1 cellular context compared by ENCODE assay signal in the genomic region with DNA sequence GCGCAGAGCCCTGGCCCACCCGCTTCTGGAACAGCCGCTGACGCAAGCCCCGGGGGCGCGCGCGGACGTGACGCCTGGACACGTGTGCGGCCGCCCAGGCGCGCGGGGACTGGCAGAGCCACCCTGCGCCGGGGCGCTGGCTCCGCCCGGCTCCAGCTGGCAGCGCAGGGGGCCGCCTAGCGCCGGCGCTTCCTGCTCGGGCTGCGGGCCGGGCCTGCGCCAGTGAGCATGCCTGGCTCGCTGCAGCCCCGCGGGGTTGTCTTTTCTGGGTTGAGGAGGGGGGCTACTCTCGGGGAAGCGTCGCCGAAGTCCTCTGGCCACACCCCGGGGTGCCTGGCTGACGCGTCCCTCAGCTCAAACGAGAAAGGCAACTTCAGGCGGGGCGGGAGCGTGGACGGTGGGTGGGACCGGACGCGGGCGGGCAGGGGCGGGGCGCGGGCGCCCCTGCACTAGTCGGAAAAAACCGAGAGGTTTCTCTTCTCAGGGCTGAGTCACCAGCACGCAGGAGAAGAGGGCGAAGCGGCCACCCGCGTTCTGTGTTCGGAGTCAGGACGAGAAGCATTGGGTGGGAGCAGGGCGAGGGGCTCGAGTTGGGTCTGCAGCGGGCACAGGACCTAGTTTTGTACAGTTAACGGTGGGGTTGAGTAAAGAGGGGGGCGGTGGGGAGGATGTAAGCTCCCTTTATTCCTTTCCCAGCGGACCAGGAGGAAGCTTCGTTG.
TF ChIP-seq lines count a peak whose summit lies in the region.

A gene with protein sequence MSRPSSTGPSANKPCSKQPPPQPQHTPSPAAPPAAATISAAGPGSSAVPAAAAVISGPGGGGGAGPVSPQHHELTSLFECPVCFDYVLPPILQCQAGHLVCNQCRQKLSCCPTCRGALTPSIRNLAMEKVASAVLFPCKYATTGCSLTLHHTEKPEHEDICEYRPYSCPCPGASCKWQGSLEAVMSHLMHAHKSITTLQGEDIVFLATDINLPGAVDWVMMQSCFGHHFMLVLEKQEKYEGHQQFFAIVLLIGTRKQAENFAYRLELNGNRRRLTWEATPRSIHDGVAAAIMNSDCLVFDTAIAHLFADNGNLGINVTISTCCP (minus strand): TSS at position 48 of the 719 bp plus-strand sequence. CDS start 320 bp downstream, outside the sequence.

TF ChIP-seq in HepG2, 621 proteins besides CTCF, POLR2A, EP300 and RAD21 (continued from another document and continues in another):
- TF ChIP-seq, protein P1, sequence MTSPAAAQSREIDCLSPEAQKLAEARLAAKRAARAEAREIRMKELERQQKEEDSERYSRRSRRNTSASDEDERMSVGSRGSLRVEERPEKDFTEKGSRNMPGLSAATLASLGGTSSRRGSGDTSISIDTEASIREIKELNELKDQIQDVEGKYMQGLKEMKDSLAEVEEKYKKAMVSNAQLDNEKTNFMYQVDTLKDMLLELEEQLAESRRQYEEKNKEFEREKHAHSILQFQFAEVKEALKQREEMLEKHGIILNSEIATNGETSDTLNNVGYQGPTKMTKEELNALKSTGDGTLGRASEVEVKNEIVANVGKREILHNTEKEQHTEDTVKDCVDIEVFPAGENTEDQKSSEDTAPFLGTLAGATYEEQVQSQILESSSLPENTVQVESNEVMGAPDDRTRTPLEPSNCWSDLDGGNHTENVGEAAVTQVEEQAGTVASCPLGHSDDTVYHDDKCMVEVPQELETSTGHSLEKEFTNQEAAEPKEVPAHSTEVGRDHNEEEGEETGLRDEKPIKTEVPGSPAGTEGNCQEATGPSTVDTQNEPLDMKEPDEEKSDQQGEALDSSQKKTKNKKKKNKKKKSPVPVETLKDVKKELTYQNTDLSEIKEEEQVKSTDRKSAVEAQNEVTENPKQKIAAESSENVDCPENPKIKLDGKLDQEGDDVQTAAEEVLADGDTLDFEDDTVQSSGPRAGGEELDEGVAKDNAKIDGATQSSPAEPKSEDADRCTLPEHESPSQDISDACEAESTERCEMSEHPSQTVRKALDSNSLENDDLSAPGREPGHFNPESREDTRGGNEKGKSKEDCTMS (CRISPR knock-in tag; conservative IDR thresholded peaks at IDR 0.05) = no peak
- TF ChIP-seq, protein P2, sequence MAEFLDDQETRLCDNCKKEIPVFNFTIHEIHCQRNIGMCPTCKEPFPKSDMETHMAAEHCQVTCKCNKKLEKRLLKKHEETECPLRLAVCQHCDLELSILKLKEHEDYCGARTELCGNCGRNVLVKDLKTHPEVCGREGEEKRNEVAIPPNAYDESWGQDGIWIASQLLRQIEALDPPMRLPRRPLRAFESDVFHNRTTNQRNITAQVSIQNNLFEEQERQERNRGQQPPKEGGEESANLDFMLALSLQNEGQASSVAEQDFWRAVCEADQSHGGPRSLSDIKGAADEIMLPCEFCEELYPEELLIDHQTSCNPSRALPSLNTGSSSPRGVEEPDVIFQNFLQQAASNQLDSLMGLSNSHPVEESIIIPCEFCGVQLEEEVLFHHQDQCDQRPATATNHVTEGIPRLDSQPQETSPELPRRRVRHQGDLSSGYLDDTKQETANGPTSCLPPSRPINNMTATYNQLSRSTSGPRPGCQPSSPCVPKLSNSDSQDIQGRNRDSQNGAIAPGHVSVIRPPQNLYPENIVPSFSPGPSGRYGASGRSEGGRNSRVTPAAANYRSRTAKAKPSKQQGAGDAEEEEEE (CRISPR knock-in tag; IDR thresholded peaks at IDR 0.05; ENCODE audit: borderline replicate concordance) = no peak
- TF ChIP-seq, protein P3, sequence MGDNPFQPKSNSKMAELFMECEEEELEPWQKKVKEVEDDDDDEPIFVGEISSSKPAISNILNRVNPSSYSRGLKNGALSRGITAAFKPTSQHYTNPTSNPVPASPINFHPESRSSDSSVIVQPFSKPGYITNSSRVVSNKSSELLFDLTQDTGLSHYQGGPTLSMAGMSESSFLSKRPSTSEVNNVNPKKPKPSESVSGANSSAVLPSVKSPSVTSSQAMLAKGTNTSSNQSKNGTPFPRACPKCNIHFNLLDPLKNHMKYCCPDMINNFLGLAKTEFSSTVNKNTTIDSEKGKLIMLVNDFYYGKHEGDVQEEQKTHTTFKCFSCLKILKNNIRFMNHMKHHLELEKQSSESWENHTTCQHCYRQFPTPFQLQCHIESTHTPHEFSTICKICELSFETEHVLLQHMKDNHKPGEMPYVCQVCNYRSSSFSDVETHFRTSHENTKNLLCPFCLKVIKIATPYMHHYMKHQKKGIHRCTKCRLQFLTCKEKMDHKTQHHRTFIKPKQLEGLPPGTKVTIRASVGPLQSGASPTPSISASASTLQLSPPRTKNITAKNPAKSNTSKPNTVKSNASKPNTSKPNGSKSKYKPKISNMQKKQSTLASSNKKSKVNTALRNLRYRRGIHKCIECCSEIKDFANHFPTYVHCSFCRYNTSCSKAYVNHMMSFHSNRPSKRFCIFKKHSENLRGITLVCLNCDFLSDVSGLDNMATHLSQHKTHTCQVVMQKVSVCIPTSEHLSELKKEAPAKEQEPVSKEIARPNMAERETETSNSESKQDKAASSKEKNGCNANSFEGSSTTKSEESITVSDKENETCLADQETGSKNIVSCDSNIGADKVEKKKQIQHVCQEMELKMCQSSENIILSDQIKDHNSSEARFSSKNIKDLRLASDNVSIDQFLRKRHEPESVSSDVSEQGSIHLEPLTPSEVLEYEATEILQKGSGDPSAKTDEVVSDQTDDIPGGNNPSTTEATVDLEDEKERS (CRISPR knock-in tag; IDR thresholded peaks at IDR 0.05) = peak; percentile 71; the same call in 1 of the 2 replicates
- TF ChIP-seq PCBP1 (IDR thresholded peaks at IDR 0.05; ENCODE audit: borderline replicate concordance, low read depth, low read length) (0 out of 2 replicates have a peak, but pooled peaks have one; percentile 57), SRSF1 (optimal IDR thresholded peaks at IDR 0.05; ENCODE audit: low read depth, low read length) (peak; percentile 94), POLR2G (IDR thresholded peaks at IDR 0.05; ENCODE audit: low read depth, low read length) (peak; percentile 95), ZNF605 (CRISPR knock-in tag; IDR thresholded peaks at IDR 0.05) (peak; percentile 71; the same call in 1 of the 2 replicates), ZFX (CRISPR knock-in tag; IDR thresholded peaks at IDR 0.05; ENCODE audit: low read depth) (peak; percentile 67), MAF1 (CRISPR knock-in tag; IDR thresholded peaks at IDR 0.05; ENCODE audit: borderline replicate concordance) (peak; percentile 46; the same call in 1 of the 2 replicates), FOSL2 (CRISPR knock-in tag; IDR thresholded peaks at IDR 0.05) (peak; percentile 93), ZNF776 (CRISPR knock-in tag; IDR thresholded peaks at IDR 0.05) (peak; percentile 91), ZMAT3 (CRISPR knock-in tag; conservative IDR thresholded peaks at IDR 0.05) (peak; percentile 80), ZNF451 (CRISPR knock-in tag; IDR thresholded peaks at IDR 0.05) (no peak; the same call in 1 of the 2 replicates), MIER3 (CRISPR knock-in tag; IDR thresholded peaks at IDR 0.05; ENCODE audit: borderline replicate concordance) (0 out of 2 replicates have a peak, but pooled peaks have one; percentile 29), ZNF253 (CRISPR knock-in tag; IDR thresholded peaks at IDR 0.05; ENCODE audit: borderline replicate concordance) (peak; percentile 77; the same call in 1 of the 2 replicates)
- TF ChIP-seq, protein P4, sequence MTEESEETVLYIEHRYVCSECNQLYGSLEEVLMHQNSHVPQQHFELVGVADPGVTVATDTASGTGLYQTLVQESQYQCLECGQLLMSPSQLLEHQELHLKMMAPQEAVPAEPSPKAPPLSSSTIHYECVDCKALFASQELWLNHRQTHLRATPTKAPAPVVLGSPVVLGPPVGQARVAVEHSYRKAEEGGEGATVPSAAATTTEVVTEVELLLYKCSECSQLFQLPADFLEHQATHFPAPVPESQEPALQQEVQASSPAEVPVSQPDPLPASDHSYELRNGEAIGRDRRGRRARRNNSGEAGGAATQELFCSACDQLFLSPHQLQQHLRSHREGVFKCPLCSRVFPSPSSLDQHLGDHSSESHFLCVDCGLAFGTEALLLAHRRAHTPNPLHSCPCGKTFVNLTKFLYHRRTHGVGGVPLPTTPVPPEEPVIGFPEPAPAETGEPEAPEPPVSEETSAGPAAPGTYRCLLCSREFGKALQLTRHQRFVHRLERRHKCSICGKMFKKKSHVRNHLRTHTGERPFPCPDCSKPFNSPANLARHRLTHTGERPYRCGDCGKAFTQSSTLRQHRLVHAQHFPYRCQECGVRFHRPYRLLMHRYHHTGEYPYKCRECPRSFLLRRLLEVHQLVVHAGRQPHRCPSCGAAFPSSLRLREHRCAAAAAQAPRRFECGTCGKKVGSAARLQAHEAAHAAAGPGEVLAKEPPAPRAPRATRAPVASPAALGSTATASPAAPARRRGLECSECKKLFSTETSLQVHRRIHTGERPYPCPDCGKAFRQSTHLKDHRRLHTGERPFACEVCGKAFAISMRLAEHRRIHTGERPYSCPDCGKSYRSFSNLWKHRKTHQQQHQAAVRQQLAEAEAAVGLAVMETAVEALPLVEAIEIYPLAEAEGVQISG (CRISPR knock-in tag; IDR thresholded peaks at IDR 0.05) = peak; percentile 44
- TF ChIP-seq, protein P5, sequence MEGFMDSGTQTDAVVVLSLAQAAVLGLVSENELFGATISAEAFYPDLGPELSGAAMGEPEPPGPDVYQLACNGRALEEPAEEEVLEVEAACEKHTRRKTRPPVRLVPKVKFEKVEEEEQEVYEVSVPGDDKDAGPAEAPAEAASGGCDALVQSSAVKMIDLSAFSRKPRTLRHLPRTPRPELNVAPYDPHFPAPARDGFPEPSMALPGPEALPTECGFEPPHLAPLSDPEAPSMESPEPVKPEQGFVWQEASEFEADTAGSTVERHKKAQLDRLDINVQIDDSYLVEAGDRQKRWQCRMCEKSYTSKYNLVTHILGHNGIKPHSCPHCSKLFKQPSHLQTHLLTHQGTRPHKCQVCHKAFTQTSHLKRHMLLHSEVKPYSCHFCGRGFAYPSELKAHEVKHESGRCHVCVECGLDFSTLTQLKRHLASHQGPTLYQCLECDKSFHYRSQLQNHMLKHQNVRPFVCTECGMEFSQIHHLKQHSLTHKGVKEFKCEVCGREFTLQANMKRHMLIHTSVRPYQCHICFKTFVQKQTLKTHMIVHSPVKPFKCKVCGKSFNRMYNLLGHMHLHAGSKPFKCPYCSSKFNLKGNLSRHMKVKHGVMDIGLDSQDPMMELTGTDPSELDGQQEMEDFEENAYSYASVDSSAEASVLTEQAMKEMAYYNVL (CRISPR knock-in tag; IDR thresholded peaks at IDR 0.05; ENCODE audit: borderline replicate concordance) = peak; percentile 17; the same call in 1 of the 2 replicates
- TF ChIP-seq, protein P6, sequence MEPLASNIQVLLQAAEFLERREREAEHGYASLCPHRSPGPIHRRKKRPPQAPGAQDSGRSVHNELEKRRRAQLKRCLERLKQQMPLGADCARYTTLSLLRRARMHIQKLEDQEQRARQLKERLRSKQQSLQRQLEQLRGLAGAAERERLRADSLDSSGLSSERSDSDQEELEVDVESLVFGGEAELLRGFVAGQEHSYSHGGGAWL (CRISPR knock-in tag; IDR thresholded peaks at IDR 0.05) = no peak; the same call in 1 of the 2 replicates
- TF ChIP-seq, protein P7, sequence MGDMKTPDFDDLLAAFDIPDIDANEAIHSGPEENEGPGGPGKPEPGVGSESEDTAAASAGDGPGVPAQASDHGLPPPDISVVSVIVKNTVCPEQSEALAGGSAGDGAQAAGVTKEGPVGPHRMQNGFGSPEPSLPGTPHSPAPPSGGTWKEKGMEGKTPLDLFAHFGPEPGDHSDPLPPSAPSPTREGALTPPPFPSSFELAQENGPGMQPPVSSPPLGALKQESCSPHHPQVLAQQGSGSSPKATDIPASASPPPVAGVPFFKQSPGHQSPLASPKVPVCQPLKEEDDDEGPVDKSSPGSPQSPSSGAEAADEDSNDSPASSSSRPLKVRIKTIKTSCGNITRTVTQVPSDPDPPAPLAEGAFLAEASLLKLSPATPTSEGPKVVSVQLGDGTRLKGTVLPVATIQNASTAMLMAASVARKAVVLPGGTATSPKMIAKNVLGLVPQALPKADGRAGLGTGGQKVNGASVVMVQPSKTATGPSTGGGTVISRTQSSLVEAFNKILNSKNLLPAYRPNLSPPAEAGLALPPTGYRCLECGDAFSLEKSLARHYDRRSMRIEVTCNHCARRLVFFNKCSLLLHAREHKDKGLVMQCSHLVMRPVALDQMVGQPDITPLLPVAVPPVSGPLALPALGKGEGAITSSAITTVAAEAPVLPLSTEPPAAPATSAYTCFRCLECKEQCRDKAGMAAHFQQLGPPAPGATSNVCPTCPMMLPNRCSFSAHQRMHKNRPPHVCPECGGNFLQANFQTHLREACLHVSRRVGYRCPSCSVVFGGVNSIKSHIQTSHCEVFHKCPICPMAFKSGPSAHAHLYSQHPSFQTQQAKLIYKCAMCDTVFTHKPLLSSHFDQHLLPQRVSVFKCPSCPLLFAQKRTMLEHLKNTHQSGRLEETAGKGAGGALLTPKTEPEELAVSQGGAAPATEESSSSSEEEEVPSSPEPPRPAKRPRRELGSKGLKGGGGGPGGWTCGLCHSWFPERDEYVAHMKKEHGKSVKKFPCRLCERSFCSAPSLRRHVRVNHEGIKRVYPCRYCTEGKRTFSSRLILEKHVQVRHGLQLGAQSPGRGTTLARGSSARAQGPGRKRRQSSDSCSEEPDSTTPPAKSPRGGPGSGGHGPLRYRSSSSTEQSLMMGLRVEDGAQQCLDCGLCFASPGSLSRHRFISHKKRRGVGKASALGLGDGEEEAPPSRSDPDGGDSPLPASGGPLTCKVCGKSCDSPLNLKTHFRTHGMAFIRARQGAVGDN (CRISPR knock-in tag; IDR thresholded peaks at IDR 0.05) = peak; percentile 81
- TF ChIP-seq, protein P8, sequence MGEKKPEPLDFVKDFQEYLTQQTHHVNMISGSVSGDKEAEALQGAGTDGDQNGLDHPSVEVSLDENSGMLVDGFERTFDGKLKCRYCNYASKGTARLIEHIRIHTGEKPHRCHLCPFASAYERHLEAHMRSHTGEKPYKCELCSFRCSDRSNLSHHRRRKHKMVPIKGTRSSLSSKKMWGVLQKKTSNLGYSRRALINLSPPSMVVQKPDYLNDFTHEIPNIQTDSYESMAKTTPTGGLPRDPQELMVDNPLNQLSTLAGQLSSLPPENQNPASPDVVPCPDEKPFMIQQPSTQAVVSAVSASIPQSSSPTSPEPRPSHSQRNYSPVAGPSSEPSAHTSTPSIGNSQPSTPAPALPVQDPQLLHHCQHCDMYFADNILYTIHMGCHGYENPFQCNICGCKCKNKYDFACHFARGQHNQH (CRISPR knock-in tag; IDR thresholded peaks at IDR 0.05) = peak; percentile 70
- TF ChIP-seq, protein P9, sequence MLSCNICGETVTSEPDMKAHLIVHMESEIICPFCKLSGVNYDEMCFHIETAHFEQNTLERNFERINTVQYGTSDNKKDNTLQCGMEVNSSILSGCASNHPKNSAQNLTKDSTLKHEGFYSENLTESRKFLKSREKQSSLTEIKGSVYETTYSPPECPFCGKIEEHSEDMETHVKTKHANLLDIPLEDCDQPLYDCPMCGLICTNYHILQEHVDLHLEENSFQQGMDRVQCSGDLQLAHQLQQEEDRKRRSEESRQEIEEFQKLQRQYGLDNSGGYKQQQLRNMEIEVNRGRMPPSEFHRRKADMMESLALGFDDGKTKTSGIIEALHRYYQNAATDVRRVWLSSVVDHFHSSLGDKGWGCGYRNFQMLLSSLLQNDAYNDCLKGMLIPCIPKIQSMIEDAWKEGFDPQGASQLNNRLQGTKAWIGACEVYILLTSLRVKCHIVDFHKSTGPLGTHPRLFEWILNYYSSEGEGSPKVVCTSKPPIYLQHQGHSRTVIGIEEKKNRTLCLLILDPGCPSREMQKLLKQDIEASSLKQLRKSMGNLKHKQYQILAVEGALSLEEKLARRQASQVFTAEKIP (CRISPR knock-in tag; IDR thresholded peaks at IDR 0.05; ENCODE audit: borderline replicate concordance) = no peak
